ENCODE assay signal across 17 cellular contexts in genomic region chr18:48548921-48549320, GRCh38. TPM values are rescaled to one million over a fixed set of nuclear protein-coding genes. Genes with fewer than 3 reads are reported as not detected.
A peak's percentile ranks its signal among the peaks of the same experiment; 100 is the strongest.
DNase-seq lines count a peak whose midpoint lies in the region; ATAC-seq and TF ChIP-seq lines count a peak whose summit lies in the region.
"Had no signal": no experiment of that assay in that cellular context is flagged by ENCODE, and none has a peak within 500 bp of the region (broad histone marks: within the 10 kb centered on the region; RNA-seq: fewer than 3 reads in every experiment).

No MANE protein-coding gene starts in this region.

- no peaks in the 10 kb centered on the region for H3K9me3 Mint-ChIP-seq in type B pancreatic cell

- H3K36me3 ChIP-seq in left ventricle myocardium inferior (peaks cover 14% of the 10 kb centered on the region), breast epithelium (no peaks in the 10 kb centered on the region), muscle layer of duodenum (ENCODE audit: control insufficient read depth in 1 of 2, insufficient read depth in 2 of 2, low read length in 2 of 2) (no peaks in the 10 kb centered on the region)

- peaks cover 60% of the 10 kb centered on the region for H3K4me1 Mint-ChIP-seq in type B pancreatic cell (ENCODE audit: unreplicated experiment)
- H3K4me1 Mint-ChIP-seq: CD8-positive, alpha-beta memory T cell had no signal

- H3K4me3 ChIP-seq in left ventricle myocardium inferior (no peak overlapping the region), breast epithelium (no peak overlapping the region), muscle layer of duodenum (ENCODE audit: low read depth in 1 of 2, low read length in 2 of 2) (no peak overlapping the region)
- H3K4me3 ChIP-seq: mucosa of descending colon had no signal

- H3K27me3 Mint-ChIP-seq in type B pancreatic cell = no peaks in the 10 kb centered on the region

- no peaks in the 10 kb centered on the region for H3K27me3 ChIP-seq in left ventricle myocardium inferior (ENCODE audit: low read depth)
- no peaks in the 10 kb centered on the region for H3K27me3 ChIP-seq in breast epithelium
- no peaks in the 10 kb centered on the region for H3K27me3 ChIP-seq in muscle layer of duodenum (ENCODE audit: low read depth, low read length)

- peaks cover 12% of the 10 kb centered on the region for H3K36me3 Mint-ChIP-seq in type B pancreatic cell
- H3K36me3 Mint-ChIP-seq: CD8-positive, alpha-beta memory T cell had no signal

- H3K4me1 ChIP-seq in left ventricle myocardium inferior (peaks cover 84% of the 10 kb centered on the region), breast epithelium (peaks cover 5 to 10% of the 10 kb centered on the region in 2 donors), muscle layer of duodenum (ENCODE audit: control insufficient read depth in 1 of 2, insufficient read depth in 2 of 2, low read length in 2 of 2) (peaks cover 28 to 49% of the 10 kb centered on the region in 2 donors)

- no peak for ATAC-seq in left cardiac atrium
- ATAC-seq: mucosa of descending colon had no signal

- no peak for TF ChIP-seq POLR2A in breast epithelium (IDR thresholded peaks at IDR 0.05)

- peak overlapping the region; percentile 75 for H3K27ac ChIP-seq in left ventricle myocardium inferior (replicated peaks)
- peak overlapping the region; percentile 64 to 82 for H3K27ac ChIP-seq in breast epithelium
- H3K27ac ChIP-seq in muscle layer of duodenum (ENCODE audit: low read length) = peak overlapping the region; percentile 72

- H3K9me3 ChIP-seq in left ventricle myocardium inferior (replicated peaks) = no peaks in the 10 kb centered on the region
- no peaks in the 10 kb centered on the region for H3K9me3 ChIP-seq in breast epithelium
- no peaks in the 10 kb centered on the region for H3K9me3 ChIP-seq in muscle layer of duodenum (ENCODE audit: control insufficient read depth in 1 of 2, low read length in 2 of 2)
- H3K9me3 ChIP-seq: mucosa of descending colon had no signal

- no peak overlapping the region for H3K4me3 Mint-ChIP-seq in type B pancreatic cell
- H3K4me3 Mint-ChIP-seq: CD8-positive, alpha-beta memory T cell had no signal

- intact Hi-C loops in left ventricle myocardium inferior (cut with micrococcal nuclease) (no loop called here), left cardiac atrium (cut with DNase I) (loop anchor here (5.0 to 10.0 kb wide), 3 partner anchors 43 to 116 kb away; no protein-coding TSS in a partner anchor), breast epithelium (cut with DNase I; ENCODE audit: low total_unique reads) (no loop called here)

- peak overlapping the region; percentile 93 for H3K27ac Mint-ChIP-seq in type B pancreatic cell

- DNase-seq in left ventricle myocardium inferior (no peak), left cardiac atrium (no peak), breast epithelium (ENCODE audit: low spot score in 2 of 2) (no peak), type B pancreatic cell (ENCODE audit: extremely low spot score, unreplicated experiment) (no peak), medulla oblongata (ENCODE audit: extremely low spot score) (no peak), NCI-H2107 treated with DMSO at 0.1 percent for 48 hours (lab: John Stamatoyannopoulos, UW; ENCODE audit: unreplicated experiment) (no peak)
- DNase-seq in stimulated activated CD4-positive, alpha-beta T cell treated with anti-CD3 and anti-CD28 coated beads, Interleukin-4, amount 100 ng/mL, for 1 hour = no peak
- DNase-seq: activated CD4-positive, alpha-beta T cell treated with anti-CD3 and anti-CD28 coated beads, Interleukin-2, amount 50 U/mL, for 48 hours; activated T-cell treated with anti-CD3 and anti-CD28 coated beads, Interleukin-2, amount 50 U/mL, for 48 hours; CD8-positive, alpha-beta memory T cell; central memory CD4-positive, alpha-beta T cell; MM.1S; mucosa of descending colon; NCI-H1694 treated with DMSO at 0.1 percent for 48 hours; NCI-H510A treated with DMSO at 0.1 percent for 48 hours; stimulated activated CD4-positive, alpha-beta T cell treated with anti-CD3 and anti-CD28 coated beads, Interleukin-15, amount 100 ng/mL, for 24 hours had no signal

- no peak for TF ChIP-seq CTCF in left ventricle myocardium inferior (IDR thresholded peaks at IDR 0.05; ENCODE audit: borderline replicate concordance)
- TF ChIP-seq CTCF in breast epithelium (IDR thresholded peaks at IDR 0.05) = no peak
- TF ChIP-seq CTCF in type B pancreatic cell (conservative IDR thresholded peaks at IDR 0.05) = no peak

RNA-seq across cellular contexts. Expression of gene CTIF, which starts 10.1 kb away (rescaled TPM):
- total RNA-seq in left ventricle myocardium inferior (60.0 TPM), left cardiac atrium (10 to 100 TPM; 64.9 to 70.6 TPM), breast epithelium (10 to 100 TPM; 28.8 to 78.9 (median 32.6) TPM), type B pancreatic cell (ENCODE audit: low replicate concordance) (37.9 and 48.5 TPM in 2 replicates)

Comparison
In these comparisons a context has a peak if more than half of its experiments do, and no peak if none do; other contexts are left out.
1. intact Hi-C loops: an anchor here in left cardiac atrium (5.0 to 10.0 kb wide); none called in left ventricle myocardium inferior and breast epithelium.